Comparison of ENCODE assay signal across 1 cellular context in the genomic region with DNA sequence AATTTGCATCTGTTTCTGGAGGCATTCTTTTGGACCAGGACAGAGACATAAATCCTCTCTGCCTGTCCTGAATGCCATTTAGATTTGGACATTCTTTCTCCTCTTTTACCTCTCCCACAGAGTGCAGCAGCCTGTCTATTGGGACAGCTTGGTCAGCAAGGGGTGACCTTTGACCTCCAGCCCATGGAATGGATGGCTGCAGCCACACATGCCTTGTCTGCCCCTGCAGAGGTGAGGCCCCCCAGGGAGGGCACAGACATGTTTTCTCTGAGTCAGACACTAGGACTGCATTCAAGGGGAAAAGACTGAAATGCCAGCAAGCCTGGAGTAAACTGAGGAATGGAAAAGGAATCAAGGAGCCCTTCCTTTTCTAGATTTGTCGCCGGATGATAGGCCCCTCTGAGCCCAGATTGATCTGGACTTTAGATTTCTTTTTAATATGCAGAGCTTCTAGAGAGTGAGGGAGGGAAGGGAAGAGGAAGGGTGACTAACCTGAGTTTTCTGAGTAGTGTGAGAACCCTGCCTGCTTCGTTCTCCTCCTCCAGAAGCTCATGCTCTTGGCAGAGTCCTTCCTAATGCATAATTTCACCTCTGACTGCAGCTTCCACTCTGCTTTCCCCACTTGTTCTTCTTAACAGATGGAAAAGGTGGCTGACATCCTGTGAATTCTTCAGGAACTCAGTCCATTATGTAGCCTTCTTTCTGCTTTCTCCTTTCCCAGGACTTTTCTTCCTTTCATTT.
TF ChIP-seq lines count a peak whose summit lies in the region.

No MANE protein-coding gene starts in this region.

TF ChIP-seq in HepG2, 621 proteins besides CTCF, POLR2A, EP300 and RAD21:
- TF ChIP-seq ZSCAN25 (CRISPR knock-in tag; IDR thresholded peaks at IDR 0.05) (peak; percentile 93), NR2F6 (IDR thresholded peaks at IDR 0.05) (peak; percentile 84), NR2F6 (CRISPR knock-in tag; IDR thresholded peaks at IDR 0.05) (peak; percentile 67; the same call in 1 of the 2 replicates), RXRB (CRISPR knock-in tag; IDR thresholded peaks at IDR 0.05; ENCODE audit: borderline replicate concordance) (no peak), SMARCC2 (IDR thresholded peaks at IDR 0.05) (no peak), HNF4G (IDR thresholded peaks at IDR 0.05; ENCODE audit: borderline replicate concordance, low read depth, low read length) (peak; percentile 45; the same call in 1 of the 2 replicates), HNF4G (CRISPR knock-in tag; IDR thresholded peaks at IDR 0.05; ENCODE audit: borderline replicate concordance, low read depth) (no peak), NR2F1 (CRISPR knock-in tag; IDR thresholded peaks at IDR 0.05) (0 out of 4 replicates have a peak, but pooled peaks of 1 of the 2 experiments have one; percentile 23), NR2C2 (CRISPR knock-in tag; IDR thresholded peaks at IDR 0.05; ENCODE audit: borderline replicate concordance) (peak; percentile 70)
- TF ChIP-seq, protein P1, sequence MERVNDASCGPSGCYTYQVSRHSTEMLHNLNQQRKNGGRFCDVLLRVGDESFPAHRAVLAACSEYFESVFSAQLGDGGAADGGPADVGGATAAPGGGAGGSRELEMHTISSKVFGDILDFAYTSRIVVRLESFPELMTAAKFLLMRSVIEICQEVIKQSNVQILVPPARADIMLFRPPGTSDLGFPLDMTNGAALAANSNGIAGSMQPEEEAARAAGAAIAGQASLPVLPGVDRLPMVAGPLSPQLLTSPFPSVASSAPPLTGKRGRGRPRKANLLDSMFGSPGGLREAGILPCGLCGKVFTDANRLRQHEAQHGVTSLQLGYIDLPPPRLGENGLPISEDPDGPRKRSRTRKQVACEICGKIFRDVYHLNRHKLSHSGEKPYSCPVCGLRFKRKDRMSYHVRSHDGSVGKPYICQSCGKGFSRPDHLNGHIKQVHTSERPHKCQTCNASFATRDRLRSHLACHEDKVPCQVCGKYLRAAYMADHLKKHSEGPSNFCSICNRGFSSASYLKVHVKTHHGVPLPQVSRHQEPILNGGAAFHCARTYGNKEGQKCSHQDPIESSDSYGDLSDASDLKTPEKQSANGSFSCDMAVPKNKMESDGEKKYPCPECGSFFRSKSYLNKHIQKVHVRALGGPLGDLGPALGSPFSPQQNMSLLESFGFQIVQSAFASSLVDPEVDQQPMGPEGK (CRISPR knock-in tag; IDR thresholded peaks at IDR 0.05) = peak; percentile 53; the same call in 1 of the 2 replicates
- TF ChIP-seq, protein P2, sequence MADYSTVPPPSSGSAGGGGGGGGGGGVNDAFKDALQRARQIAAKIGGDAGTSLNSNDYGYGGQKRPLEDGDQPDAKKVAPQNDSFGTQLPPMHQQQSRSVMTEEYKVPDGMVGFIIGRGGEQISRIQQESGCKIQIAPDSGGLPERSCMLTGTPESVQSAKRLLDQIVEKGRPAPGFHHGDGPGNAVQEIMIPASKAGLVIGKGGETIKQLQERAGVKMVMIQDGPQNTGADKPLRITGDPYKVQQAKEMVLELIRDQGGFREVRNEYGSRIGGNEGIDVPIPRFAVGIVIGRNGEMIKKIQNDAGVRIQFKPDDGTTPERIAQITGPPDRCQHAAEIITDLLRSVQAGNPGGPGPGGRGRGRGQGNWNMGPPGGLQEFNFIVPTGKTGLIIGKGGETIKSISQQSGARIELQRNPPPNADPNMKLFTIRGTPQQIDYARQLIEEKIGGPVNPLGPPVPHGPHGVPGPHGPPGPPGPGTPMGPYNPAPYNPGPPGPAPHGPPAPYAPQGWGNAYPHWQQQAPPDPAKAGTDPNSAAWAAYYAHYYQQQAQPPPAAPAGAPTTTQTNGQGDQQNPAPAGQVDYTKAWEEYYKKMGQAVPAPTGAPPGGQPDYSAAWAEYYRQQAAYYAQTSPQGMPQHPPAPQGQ (CRISPR knock-in tag; IDR thresholded peaks at IDR 0.05; ENCODE audit: borderline replicate concordance) = no peak
